Comparison of ENCODE assay signal across 8 cellular contexts in the genomic region with DNA sequence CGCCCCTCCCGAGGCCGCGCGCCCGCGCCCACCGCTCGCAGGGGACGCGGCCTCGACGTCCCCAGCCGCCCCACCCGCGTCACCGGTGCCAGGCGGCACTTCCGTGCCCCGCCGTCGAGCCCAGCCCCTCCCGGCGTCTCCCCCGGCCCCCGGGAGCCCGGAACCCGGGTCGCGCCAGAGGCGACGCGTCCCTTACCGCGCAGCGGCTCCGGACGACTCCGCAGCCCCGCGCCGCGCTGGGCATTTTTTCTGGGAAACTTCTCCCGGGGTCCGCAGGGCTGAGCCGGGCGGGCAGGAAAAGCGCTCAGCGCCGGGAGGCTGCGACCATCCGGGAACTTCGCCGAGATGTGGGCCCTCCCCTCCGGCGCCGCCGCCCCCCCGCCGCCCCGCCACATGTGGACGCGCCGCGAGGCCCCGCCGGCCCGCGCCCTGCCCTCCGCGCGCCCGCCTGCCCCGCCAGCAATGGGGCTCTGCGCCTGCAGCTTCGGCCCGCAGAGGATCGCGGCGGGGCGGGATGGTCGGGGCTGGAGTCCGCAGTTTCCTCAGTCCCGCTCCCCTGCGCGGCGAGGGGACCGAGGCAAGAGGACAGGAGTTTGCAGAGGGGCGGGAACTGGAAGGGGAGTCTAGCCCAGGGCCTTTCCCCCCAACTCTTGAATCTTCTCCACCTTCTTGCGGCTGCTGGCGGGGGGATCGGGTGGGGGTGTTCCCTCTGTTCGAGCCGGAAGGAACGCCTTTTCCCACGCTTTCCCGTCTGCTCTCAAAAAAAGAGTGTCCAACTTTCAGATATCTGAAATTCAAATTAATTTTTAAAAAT.
DNase-seq lines count a peak whose midpoint lies in the region; ATAC-seq and TF ChIP-seq lines count a peak whose summit lies in the region.

No MANE protein-coding gene starts in this region.

- WGBS in ovary, 3 donors, result 0 to 2% (median 1%) methylated on average over 16 to 97 of the region's 97 CpGs

- H3K36me3 Mint-ChIP-seq in activated naive CD8-positive, alpha-beta T cell treated with anti-CD3 and anti-CD28 coated beads for 36 hours, result peaks cover 16% of the 10 kb centered on the region
- no peaks in the 10 kb centered on the region for H3K36me3 Mint-ChIP-seq in type B pancreatic cell

- H3K36me3 ChIP-seq in SJSA1 (peaks cover 18% of the 10 kb centered on the region), cardiac muscle cell (no peaks in the 10 kb centered on the region), ovary (no peaks in the 10 kb centered on the region)

- no peaks in the 10 kb centered on the region for H3K27me3 Mint-ChIP-seq in activated naive CD8-positive, alpha-beta T cell treated with anti-CD3 and anti-CD28 coated beads for 36 hours
- H3K27me3 Mint-ChIP-seq in type B pancreatic cell, result peaks cover 42% of the 10 kb centered on the region

- no peak for TF ChIP-seq EP300 in ovary (IDR thresholded peaks at IDR 0.05)

- intact Hi-C loops in ovary (cut with DNase I), result loop anchor here in 1 of 4 donors (10.0 kb wide), 1 partner anchor 218 kb away; no protein-coding TSS in a partner anchor

- H3K4me3 Mint-ChIP-seq in activated naive CD8-positive, alpha-beta T cell treated with anti-CD3 and anti-CD28 coated beads for 36 hours, result peak overlapping the region; percentile 91
- H3K4me3 Mint-ChIP-seq in type B pancreatic cell, result peak overlapping the region; percentile 93

- TF ChIP-seq POLR2A in ovary (IDR thresholded peaks at IDR 0.05), result no peak

- H3K9me3 Mint-ChIP-seq in activated naive CD8-positive, alpha-beta T cell treated with anti-CD3 and anti-CD28 coated beads for 36 hours, result no peaks in the 10 kb centered on the region
- H3K9me3 Mint-ChIP-seq in type B pancreatic cell, result no peaks in the 10 kb centered on the region

- H3K27ac Mint-ChIP-seq in activated naive CD8-positive, alpha-beta T cell treated with anti-CD3 and anti-CD28 coated beads for 36 hours, result peak overlapping the region; percentile 96
- H3K27ac Mint-ChIP-seq in type B pancreatic cell, result peak overlapping the region; percentile 40

- no peaks in the 10 kb centered on the region for H3K27me3 ChIP-seq in SJSA1 (replicated peaks)
- no peaks in the 10 kb centered on the region for H3K27me3 ChIP-seq in cardiac muscle cell
- H3K27me3 ChIP-seq in ovary, result no peaks in the 10 kb centered on the region

- DNase-seq in ACHN (peak; percentile 82), SJSA1 (ENCODE audit: low read depth in 1 of 2, low spot score in 2 of 2) (peak; percentile 79 to 81), cardiac muscle cell (ENCODE audit: low read depth in 1 of 2, low spot score in 1 of 2) (peak; percentile 71 to 76), ovary (peak; percentile 69 to 83 (median 77)), type B pancreatic cell (ENCODE audit: extremely low spot score, unreplicated experiment) (peak; percentile 78)
- peak; percentile 66 for DNase-seq in activated naive CD8-positive, alpha-beta T cell treated with anti-CD3 and anti-CD28 coated beads for 36 hours

- ATAC-seq in GM18861 (IDR thresholded peaks at IDR 0.05; ENCODE audit: unreplicated experiment) (peak; percentile 47), HG03097 (IDR thresholded peaks at IDR 0.05; ENCODE audit: low FRiP score, unreplicated experiment) (peak; percentile 47)

- H3K27ac ChIP-seq in SJSA1, result peak overlapping the region; percentile 87
- H3K27ac ChIP-seq in cardiac muscle cell, result no peak overlapping the region
- H3K27ac ChIP-seq in ovary, result peak overlapping the region; percentile 53 to 72

- peak overlapping the region; percentile 96 for H3K4me3 ChIP-seq in SJSA1
- peak overlapping the region; percentile 77 for H3K4me3 ChIP-seq in cardiac muscle cell
- peak overlapping the region; percentile 85 for H3K4me3 ChIP-seq in ovary

- H3K4me1 ChIP-seq in SJSA1 (replicated peaks) (peaks cover 42% of the 10 kb centered on the region), cardiac muscle cell (ENCODE audit: low read depth) (no peaks in the 10 kb centered on the region), ovary (ENCODE audit: insufficient read depth) (peaks cover 1% of the 10 kb centered on the region)

- in situ Hi-C loops in ACHN (cut with HindIII; ENCODE audit: low pct_ligation_motif_present, low pct_unique_long_range_greater_than_20kb, low sequenced_read_pairs), result no loop called here

- TF ChIP-seq CTCF in cardiac muscle cell (IDR thresholded peaks at IDR 0.05; ENCODE audit: low read depth, low read length) (no peak), ovary (IDR thresholded peaks at IDR 0.05) (no peak), type B pancreatic cell (conservative IDR thresholded peaks at IDR 0.05) (no peak)

- H3K4me1 Mint-ChIP-seq in activated naive CD8-positive, alpha-beta T cell treated with anti-CD3 and anti-CD28 coated beads for 36 hours, result peaks cover 62% of the 10 kb centered on the region
- H3K4me1 Mint-ChIP-seq in type B pancreatic cell (ENCODE audit: unreplicated experiment), result peaks cover 41% of the 10 kb centered on the region

- H3K9me3 ChIP-seq in SJSA1 (replicated peaks), result no peaks in the 10 kb centered on the region; the same call in 1 of the 2 replicates
- H3K9me3 ChIP-seq in cardiac muscle cell (ENCODE audit: low read depth), result no peaks in the 10 kb centered on the region
- H3K9me3 ChIP-seq in ovary, result no peaks in the 10 kb centered on the region
